21 cellular contexts compared by ENCODE assay signal in the genomic region with DNA sequence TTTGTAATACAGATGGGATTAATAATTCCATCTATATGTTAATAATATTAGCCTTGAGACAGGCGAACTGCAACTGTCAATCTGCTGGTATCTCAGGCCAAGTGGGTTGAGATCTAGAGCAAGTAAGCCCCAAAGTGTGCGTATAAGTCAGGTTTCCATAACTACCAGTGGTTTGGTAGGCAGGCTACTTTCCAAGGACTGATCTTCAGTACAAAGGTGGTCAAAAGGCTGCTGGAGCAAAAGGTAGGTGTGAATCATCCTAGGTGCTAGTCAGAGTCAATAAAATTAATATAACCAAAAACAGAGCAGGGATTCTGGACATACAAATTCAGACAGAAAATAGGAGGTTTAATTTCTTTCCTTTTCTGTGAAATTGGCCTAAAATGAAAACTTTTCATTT.
DNase-seq lines count a peak whose midpoint lies in the region; ATAC-seq and TF ChIP-seq lines count a peak whose summit lies in the region.
"Had no signal": no experiment of that assay in that cellular context is flagged by ENCODE, and none has a peak within 500 bp of the region (broad histone marks: within the 10 kb centered on the region; RNA-seq: fewer than 3 reads in every experiment).

No MANE protein-coding gene starts in this region.

- H2BK15ac ChIP-seq in mesendoderm (replicated peaks; ENCODE audit: low read depth): no peak overlapping the region

- no peaks in the 10 kb centered on the region for H3K79me1 ChIP-seq in mesendoderm (ENCODE audit: low read length)

- H3K56ac ChIP-seq in mesendoderm (ENCODE audit: low read length): no peak overlapping the region

- H2BK5ac ChIP-seq in mesendoderm (ENCODE audit: low read length): no peak overlapping the region

- H4K20me1 ChIP-seq in osteoblast (ENCODE audit: insufficient read depth, low read length): no peaks in the 10 kb centered on the region

- H3K23ac ChIP-seq in mesendoderm (ENCODE audit: low read length): no peak overlapping the region

- no CpG with 5 or more reads among the region's 2 CpGs for WGBS in mesendoderm (ENCODE audit: extremely low coverage, insufficient coverage, low lambda C conversion rate)

- H3K27ac ChIP-seq in brain microvascular endothelial cell: peak overlapping the region; percentile 88
- H3K27ac ChIP-seq in mesendoderm (ENCODE audit: low read depth, low read length): no peak overlapping the region
- H3K27ac ChIP-seq in osteoblast (ENCODE audit: low read depth, low read length): no peak overlapping the region
- H3K27ac ChIP-seq: 22Rv1, GM23248, KMS-11 had no signal

- H3K79me2 ChIP-seq in mesendoderm (ENCODE audit: control insufficient read depth, insufficient read depth, low read length) (no peaks in the 10 kb centered on the region), osteoblast (ENCODE audit: insufficient read depth, low read length) (no peaks in the 10 kb centered on the region)

- no peak overlapping the region for H2AFZ ChIP-seq in osteoblast (ENCODE audit: low read length)
- H2AFZ ChIP-seq: GM23248 had no signal

- H3K27me3 ChIP-seq in brain microvascular endothelial cell (replicated peaks) (no peaks in the 10 kb centered on the region), mesendoderm (ENCODE audit: insufficient read depth, low read length, poor library complexity) (no peaks in the 10 kb centered on the region), osteoblast (ENCODE audit: insufficient read depth, low read length) (no peaks in the 10 kb centered on the region)
- H3K27me3 ChIP-seq: MG63, SJCRH30 had no signal

- in situ Hi-C loops in brain microvascular endothelial cell (cut with HindIII; ENCODE audit: low pct_ligation_motif_present, low sequenced_read_pairs): no loop called here

- ATAC-seq in HG02588 (IDR thresholded peaks at IDR 0.05; ENCODE audit: unreplicated experiment) (no peak), HG03196 (IDR thresholded peaks at IDR 0.05; ENCODE audit: unreplicated experiment) (no peak)

- no peak overlapping the region for H4K5ac ChIP-seq in mesendoderm (ENCODE audit: low read length)

- H3K36me3 ChIP-seq in brain microvascular endothelial cell (replicated peaks) (no peaks in the 10 kb centered on the region), mesendoderm (ENCODE audit: control insufficient read depth, insufficient read depth, low read length) (no peaks in the 10 kb centered on the region), osteoblast (ENCODE audit: insufficient read depth, low read length) (no peaks in the 10 kb centered on the region)
- H3K36me3 ChIP-seq: MG63, SJCRH30 had no signal

- no peaks in the 10 kb centered on the region for H3K9me3 ChIP-seq in osteoblast (ENCODE audit: low read depth, low read length)
- H3K9me3 ChIP-seq: SJCRH30 had no signal

- H2AK5ac ChIP-seq in mesendoderm (ENCODE audit: low read length): no peak overlapping the region

- DNase-seq in DMS 273 (lab: John Stamatoyannopoulos, UW; ENCODE audit: unreplicated experiment) (peak; percentile 18), DMS 273 treated with DMSO at 0.1 percent for 48 hours (lab: John Stamatoyannopoulos, UW) (no peak), NCI-H69 (lab: John Stamatoyannopoulos, UW) (peak; percentile 11), brain microvascular endothelial cell (no peak), mesendoderm (no peak), osteoblast (ENCODE audit: insufficient read length, low spot score, missing footprints) (no peak)
- DNase-seq: DMS153, GF-D8, GM23248, MG63, NCI-H1048, NCI-H1436 treated with DMSO at 0.1 percent for 48 hours, NCI-H2029, NCI-H446 treated with DMSO at 0.1 percent for 48 hours, NCI-H748 treated with DMSO at 0.1 percent for 48 hours, OCI-M1, SJCRH30 had no signal

- H3K18ac ChIP-seq in mesendoderm (ENCODE audit: low read length): peak overlapping the region; percentile 75

- H4K8ac ChIP-seq in mesendoderm (ENCODE audit: low read depth, low read length): no peak overlapping the region

- TF ChIP-seq CTCF in brain microvascular endothelial cell (IDR thresholded peaks at IDR 0.05; ENCODE audit: low read depth, low read length, missing control alignments) (no peak), osteoblast (IDR thresholded peaks at IDR 0.05; ENCODE audit: extremely low read depth, low read depth, low read length) (no peak)

- peaks cover 3% of the 10 kb centered on the region for H3K4me1 ChIP-seq in mesendoderm (ENCODE audit: control insufficient read depth, low read depth, low read length)
- H3K4me1 ChIP-seq in osteoblast (ENCODE audit: insufficient read depth, low read length): peaks cover 30% of the 10 kb centered on the region

- H3K4me2 ChIP-seq in mesendoderm (ENCODE audit: low read length): no peak overlapping the region
- no peak overlapping the region for H3K4me2 ChIP-seq in osteoblast (ENCODE audit: insufficient read depth, low read length)
- H3K4me2 ChIP-seq: KMS-11 had no signal

- no peak overlapping the region for H2BK120ac ChIP-seq in mesendoderm (ENCODE audit: low read depth, low read length)

- no peak overlapping the region for H3K4me3 ChIP-seq in brain microvascular endothelial cell (ENCODE audit: low read depth, low read length)
- H3K4me3 ChIP-seq in mesendoderm (ENCODE audit: low read length): no peak overlapping the region
- no peak overlapping the region for H3K4me3 ChIP-seq in osteoblast (ENCODE audit: insufficient read depth, low read length)
- H3K4me3 ChIP-seq: GM23248, MG63, SJCRH30 had no signal

- H3K4ac ChIP-seq in mesendoderm (ENCODE audit: low read depth, low read length): no peak overlapping the region

- H3K9ac ChIP-seq in mesendoderm (ENCODE audit: low read length): no peak overlapping the region
- H3K9ac ChIP-seq: GM23248, KMS-11 had no signal

Comparison
In these comparisons a context has a peak if more than half of its experiments do, and no peak if none do; other contexts are left out.
1. DNase-seq: peak in DMS 273 (single experiment) and NCI-H69 (single experiment); none in DMS 273 treated with DMSO at 0.1 percent for 48 hours (single experiment), brain microvascular endothelial cell (single experiment), mesendoderm (single experiment) and osteoblast (single experiment).